8 cellular contexts compared by ENCODE assay signal in genomic region chr7:76445577-76446008, GRCh38. TPM values are rescaled to one million over a fixed set of nuclear protein-coding genes. Genes with fewer than 3 reads are reported as not detected.
A peak's percentile ranks its signal among the peaks of the same experiment; 100 is the strongest.
DNase-seq lines count a peak whose midpoint lies in the region; ATAC-seq and TF ChIP-seq lines count a peak whose summit lies in the region.
"Not testable (repeated sequence)": the region's sequence is repeated elsewhere in the genome, so short reads cannot be mapped to it uniquely, and the experiment has no call there.

No MANE protein-coding gene starts in this region.

- not testable (repeated sequence) for H3K9me3 Mint-ChIP-seq in effector memory CD8-positive, alpha-beta T cell; stimulated activated naive CD8-positive, alpha-beta T cell treated with anti-CD3 and anti-CD28 coated beads, Interleukin-15, Interleukin-2, amounts not matched to agents 100 ng/mL and 50 ng/mL, for 24 hours

- not testable (repeated sequence) for H3K4me3 Mint-ChIP-seq in effector memory CD8-positive, alpha-beta T cell; stimulated activated naive CD8-positive, alpha-beta T cell treated with anti-CD3 and anti-CD28 coated beads, Interleukin-15, Interleukin-2, amounts not matched to agents 100 ng/mL and 50 ng/mL, for 24 hours

- H3K27ac Mint-ChIP-seq in effector memory CD8-positive, alpha-beta T cell: not testable (repeated sequence)
- peak overlapping the region; percentile 49 for H3K27ac Mint-ChIP-seq in stimulated activated naive CD8-positive, alpha-beta T cell treated with anti-CD3 and anti-CD28 coated beads, Interleukin-15, Interleukin-2, amounts not matched to agents 100 ng/mL and 50 ng/mL, for 24 hours

- H3K36me3 Mint-ChIP-seq in effector memory CD8-positive, alpha-beta T cell (ENCODE audit: insufficient read depth); stimulated activated naive CD8-positive, alpha-beta T cell treated with anti-CD3 and anti-CD28 coated beads, Interleukin-15, Interleukin-2, amounts not matched to agents 100 ng/mL and 50 ng/mL, for 24 hours (ENCODE audit: low read depth): not testable (repeated sequence)

- not testable (repeated sequence) for H3K36me3 ChIP-seq in DND-41 (ENCODE audit: insufficient read depth, low read length); lung (ENCODE audit: control insufficient read depth in 2 of 2, insufficient read depth in 2 of 2, low read length in 2 of 2)

- peak; percentile 92 for ATAC-seq in DND-41 (ENCODE audit: insufficient read depth, low read depth)
- ATAC-seq in GM21390 (IDR thresholded peaks at IDR 0.05; ENCODE audit: unreplicated experiment): peak; percentile 84
- ATAC-seq in HG03139 (IDR thresholded peaks at IDR 0.05; ENCODE audit: unreplicated experiment): peak; percentile 63
- peak; percentile 77 to 88 for ATAC-seq in activated CD4-positive, CD25-positive, alpha-beta regulatory T cell treated with anti-CD3 and anti-CD28 coated beads, Interleukin-2, amount 50 U/mL, for 24 hours
- ATAC-seq in effector memory CD8-positive, alpha-beta T cell (replicated peaks): peak; percentile 73
- peak; percentile 84 for ATAC-seq in lung (ENCODE audit: insufficient read depth, low FRiP score)

- not testable (repeated sequence) for H3K4me1 ChIP-seq in DND-41 (ENCODE audit: insufficient read depth, low read length); lung (ENCODE audit: control insufficient read depth in 2 of 2, insufficient read depth in 2 of 2, low read length in 2 of 2)

- 0 to 1% methylated on average over 4 of the region's 5 CpGs for WGBS in lung, 2 donors

- peak overlapping the region; percentile 48 for H3K9ac ChIP-seq in DND-41 (ENCODE audit: low read depth, low read length)

- H3K79me2 ChIP-seq in DND-41 (ENCODE audit: insufficient read depth, low read length): not testable (repeated sequence)

- H2AFZ ChIP-seq in DND-41 (ENCODE audit: low read depth, low read length): peak overlapping the region; percentile 85

- H3K27me3 ChIP-seq in DND-41 (ENCODE audit: insufficient read depth, low read length, poor library complexity); lung (ENCODE audit: control insufficient read depth, insufficient read depth): not testable (repeated sequence)

- not testable (repeated sequence) for TF ChIP-seq CTCF in DND-41 (IDR thresholded peaks at IDR 0.05; ENCODE audit: borderline replicate concordance, extremely low read depth, low read length, poor library complexity, severe bottlenecking); lung (IDR thresholded peaks at IDR 0.05; ENCODE audit: control extremely low read depth, extremely low read depth)

- not testable (repeated sequence) for H3K27me3 Mint-ChIP-seq in effector memory CD8-positive, alpha-beta T cell; stimulated activated naive CD8-positive, alpha-beta T cell treated with anti-CD3 and anti-CD28 coated beads, Interleukin-15, Interleukin-2, amounts not matched to agents 100 ng/mL and 50 ng/mL, for 24 hours

- H3K4me3 ChIP-seq in DND-41 (ENCODE audit: low read depth in 1 of 2, low read length in 2 of 2): peak overlapping the region in 1 of 2 experiments; percentile 30; a peak in 1 of 4 replicates
- H3K4me3 ChIP-seq in lung: not testable (repeated sequence)

- H3K4me2 ChIP-seq in DND-41 (ENCODE audit: insufficient read depth, low read length): peak overlapping the region; percentile 58; the same call in 1 of the 2 replicates

- DNase-seq in DND-41: peak; percentile 64
- peak; percentile 66 for DNase-seq in NCI-H2171 treated with DMSO at 0.1 percent for 48 hours (lab: John Stamatoyannopoulos, UW)
- DNase-seq in effector memory CD8-positive, alpha-beta T cell: peak in 1 of 3 experiments; percentile 17
- not testable (repeated sequence) for DNase-seq in lung (ENCODE audit: low spot score)

- H3K4me1 Mint-ChIP-seq in effector memory CD8-positive, alpha-beta T cell (ENCODE audit: low read depth in 2 of 2); stimulated activated naive CD8-positive, alpha-beta T cell treated with anti-CD3 and anti-CD28 coated beads, Interleukin-15, Interleukin-2, amounts not matched to agents 100 ng/mL and 50 ng/mL, for 24 hours (ENCODE audit: low read depth): not testable (repeated sequence)

- H3K27ac ChIP-seq in DND-41 (ENCODE audit: low read length): peak overlapping the region; percentile 95
- H3K27ac ChIP-seq in lung (ENCODE audit: low read depth in 1 of 2, low read length in 1 of 2): peak overlapping the region in 1 of 2 donors; percentile 10

- H3K9me3 ChIP-seq in DND-41 (ENCODE audit: insufficient read depth, low read length, severe bottlenecking); lung (ENCODE audit: control insufficient read depth in 2 of 2, insufficient read depth in 1 of 2, low read length in 1 of 2): not testable (repeated sequence)

- H4K20me1 ChIP-seq in DND-41 (ENCODE audit: insufficient read depth, low read length): not testable (repeated sequence)

RNA-seq across cellular contexts. Expression of gene DTX2, which starts 15.9 kb away (rescaled TPM):
- total RNA-seq in lung: 10 to 100 TPM; 18.5 to 55.3 TPM
- 10 to 100 TPM; 39.5 to 44.2 TPM for polyA plus RNA-seq in lung

RNA-seq across cellular contexts. Expression of gene ZP3, which starts 20.8 kb away (rescaled TPM):
- 10 to 100 TPM in 1 of 2 donors, under 1 TPM in 1; 0.74 to 15.7 TPM for total RNA-seq in lung
- polyA plus RNA-seq in lung: 1 to 10 TPM; 1.6 to 5.2 TPM

RNA-seq across cellular contexts. Expression of gene SSC4D, which starts 36.1 kb away (rescaled TPM):
- 1 to 10 TPM in 1 of 2 donors, under 1 TPM in 1; 0.28 to 2.1 TPM for total RNA-seq in lung
- 1 to 10 TPM; 1.8 to 1.9 TPM for polyA plus RNA-seq in lung
